19 cellular contexts compared by ENCODE assay signal in genomic region chr3:158314426-158315357, GRCh38.
DNase-seq lines count a peak whose midpoint lies in the region; ATAC-seq, FAIRE-seq and TF ChIP-seq lines count a peak whose summit lies in the region.
"Had no signal": no experiment of that assay in that cellular context is flagged by ENCODE, and none has a peak within 500 bp of the region (broad histone marks: within the 10 kb centered on the region; RNA-seq: fewer than 3 reads in every experiment).

No MANE protein-coding gene starts in this region.

- no peak for TF ChIP-seq POLR2A in uterus (IDR thresholded peaks at IDR 0.05)

- ATAC-seq in GM19328 (IDR thresholded peaks at IDR 0.05; ENCODE audit: unreplicated experiment) (peak; percentile 47), HG02588 (IDR thresholded peaks at IDR 0.05; ENCODE audit: unreplicated experiment) (peak; percentile 61), HG03175 (IDR thresholded peaks at IDR 0.05; ENCODE audit: unreplicated experiment) (peak; percentile 43)
- ATAC-seq: heart right ventricle had no signal

- H3K4me3 ChIP-seq in GM06990 (replicated peaks; ENCODE audit: low read depth, low read length) (no peak overlapping the region), kidney (ENCODE audit: low read length in 2 of 2) (no peak overlapping the region), uterus (no peak overlapping the region), colonic mucosa (no peak overlapping the region)
- H3K4me3 ChIP-seq: breast epithelium, esophagus squamous epithelium, heart right ventricle had no signal

- peak; percentile 39 for DNase-seq in GM06990 (ENCODE audit: extremely low read depth, insufficient read length)
- DNase-seq in kidney: no peak
- no peak for DNase-seq in germinal center (ENCODE audit: low spot score)
- DNase-seq in uterus: no peak
- no peak for DNase-seq in colonic mucosa
- DNase-seq: activated CD4-positive, CD25-positive, alpha-beta regulatory T cell treated with anti-CD3 and anti-CD28 coated beads, Interleukin-2, amount 50 U/mL, for 72 hours; activated naive CD8-positive, alpha-beta T cell treated with anti-CD3 and anti-CD28 coated beads for 36 hours; DMS79; esophagus squamous epithelium; heart right ventricle; NCI-H2107; retina; T-helper 2 cell had no signal

- H3K36me3 ChIP-seq in GM06990 (ENCODE audit: control insufficient read depth, insufficient read depth, low read length) (no peaks in the 10 kb centered on the region), kidney (ENCODE audit: control insufficient read depth in 1 of 2, insufficient read depth in 2 of 2, low read length in 2 of 2) (no peaks in the 10 kb centered on the region), uterus (no peaks in the 10 kb centered on the region), colonic mucosa (no peaks in the 10 kb centered on the region)
- H3K36me3 ChIP-seq: breast epithelium, esophagus squamous epithelium, heart right ventricle had no signal

- H3K27me3 ChIP-seq in GM06990 (replicated peaks; ENCODE audit: control insufficient read depth, insufficient read depth, low read length) (no peaks in the 10 kb centered on the region), uterus (no peaks in the 10 kb centered on the region), colonic mucosa (no peaks in the 10 kb centered on the region)
- H3K27me3 ChIP-seq: breast epithelium, esophagus squamous epithelium, heart right ventricle had no signal

- H3K9me3 ChIP-seq in kidney (ENCODE audit: control insufficient read depth in 1 of 2, low read length in 2 of 2) (no peaks in the 10 kb centered on the region), uterus (no peaks in the 10 kb centered on the region), colonic mucosa (no peaks in the 10 kb centered on the region)
- H3K9me3 ChIP-seq: breast epithelium, esophagus squamous epithelium, heart right ventricle had no signal

- H3K27ac ChIP-seq in kidney (ENCODE audit: low read depth in 2 of 2, low read length in 2 of 2) (no peak overlapping the region), uterus (no peak overlapping the region), colonic mucosa (no peak overlapping the region)
- H3K27ac ChIP-seq: 22Rv1, breast epithelium, C4-2B, esophagus squamous epithelium, heart right ventricle had no signal

- TF ChIP-seq CTCF in GM06990 (IDR thresholded peaks at IDR 0.05; ENCODE audit: insufficient read depth, low read length, poor library complexity, severe bottlenecking) (no peak), kidney (IDR thresholded peaks at IDR 0.05; ENCODE audit: borderline replicate concordance, extremely low read depth, insufficient read depth) (no peak), uterus (IDR thresholded peaks at IDR 0.05) (no peak), colonic mucosa (IDR thresholded peaks at IDR 0.05) (no peak)

- intact Hi-C loops in kidney (cut with DNase I) (no loop called here), uterus (cut with DNase I; ENCODE audit: low total_unique reads) (no loop called here), colonic mucosa (cut with DNase I) (loop anchor here (10.0 kb wide), 1 partner anchor 450 kb away; no protein-coding TSS in a partner anchor)

- H3K4me1 ChIP-seq in kidney (ENCODE audit: control insufficient read depth in 1 of 2, insufficient read depth in 1 of 2, low read depth in 1 of 2, low read length in 2 of 2): no peaks in the 10 kb centered on the region
- H3K4me1 ChIP-seq in uterus: no peaks in the 10 kb centered on the region
- no peaks in the 10 kb centered on the region for H3K4me1 ChIP-seq in colonic mucosa
- H3K4me1 ChIP-seq: breast epithelium, esophagus squamous epithelium, heart right ventricle had no signal

- no peak for FAIRE-seq in kidney (lab: Jason Lieb, UNC)

- no peak overlapping the region for H3K9ac ChIP-seq in kidney (ENCODE audit: low read length in 2 of 2)
- H3K9ac ChIP-seq in colonic mucosa (ENCODE audit: low read depth in 2 of 2, low read length in 2 of 2): no peak overlapping the region
